ENCODE assay signal across 8 cellular contexts in genomic region chr3:159852821-159853505, GRCh38. TPM values are rescaled to one million over a fixed set of nuclear protein-coding genes. Genes with fewer than 3 reads are reported as not detected.
DNase-seq lines count a peak whose midpoint lies in the region; ATAC-seq and TF ChIP-seq lines count a peak whose summit lies in the region.

No MANE protein-coding gene starts in this region.

- peak overlapping the region; percentile 31 to 91 (median 86) for H3K27ac ChIP-seq in gastroesophageal sphincter

- H3K4me1 ChIP-seq in gastroesophageal sphincter: peaks cover 19 to 100% (median 31%) of the 10 kb centered on the region in 3 donors

- no peaks in the 10 kb centered on the region for H3K4me1 Mint-ChIP-seq in activated T-cell treated with anti-CD3 and anti-CD28 coated beads, Interleukin-2, amount 50 U/mL, for 4 hours (ENCODE audit: low read depth)

- no peaks in the 10 kb centered on the region for H3K9me3 Mint-ChIP-seq in activated T-cell treated with anti-CD3 and anti-CD28 coated beads, Interleukin-2, amount 50 U/mL, for 4 hours

- 5 to 11% methylated on average over 5 to 9 of the region's 11 CpGs for WGBS in gastroesophageal sphincter (ENCODE audit: low coverage in 1 of 2), 2 donors

- no peaks in the 10 kb centered on the region for H3K36me3 Mint-ChIP-seq in activated T-cell treated with anti-CD3 and anti-CD28 coated beads, Interleukin-2, amount 50 U/mL, for 4 hours (ENCODE audit: insufficient read depth)

- no peaks in the 10 kb centered on the region for H3K27me3 ChIP-seq in gastroesophageal sphincter

- TF ChIP-seq EP300 in gastroesophageal sphincter (IDR thresholded peaks at IDR 0.05): no peak

- no peaks in the 10 kb centered on the region for H3K36me3 ChIP-seq in gastroesophageal sphincter

- DNase-seq in RPMI7951 (ENCODE audit: low read depth) (peak; percentile 60), pons (ENCODE audit: low spot score) (peak; percentile 83)
- no peak for DNase-seq in activated T-cell treated with anti-CD3 and anti-CD28 coated beads, Interleukin-2, amount 50 U/mL, for 4 hours
- no peak for DNase-seq in central memory CD4-positive, alpha-beta T cell

- no peak overlapping the region for H3K4me3 Mint-ChIP-seq in activated T-cell treated with anti-CD3 and anti-CD28 coated beads, Interleukin-2, amount 50 U/mL, for 4 hours

- no peaks in the 10 kb centered on the region for H3K9me3 ChIP-seq in gastroesophageal sphincter

- TF ChIP-seq CTCF in gastroesophageal sphincter (IDR thresholded peaks at IDR 0.05): no peak

- peak; percentile 46 for ATAC-seq in GM19043 (IDR thresholded peaks at IDR 0.05; ENCODE audit: low read depth, unreplicated experiment)
- peak; percentile 75 for ATAC-seq in gastroesophageal sphincter
- no peak for ATAC-seq in HG03045 (IDR thresholded peaks at IDR 0.05; ENCODE audit: unreplicated experiment)
- ATAC-seq in GM21367 (IDR thresholded peaks at IDR 0.05; ENCODE audit: unreplicated experiment): no peak
- ATAC-seq in activated T-cell treated with anti-CD3 and anti-CD28 coated beads, Interleukin-2, amount 50 U/mL, for 4 hours: no peak

- TF ChIP-seq POLR2A in gastroesophageal sphincter (IDR thresholded peaks at IDR 0.05): peak in 1 of 2 donors; percentile 36

- H3K27me3 Mint-ChIP-seq in activated T-cell treated with anti-CD3 and anti-CD28 coated beads, Interleukin-2, amount 50 U/mL, for 4 hours (ENCODE audit: low read depth): peaks cover 17% of the 10 kb centered on the region

- peak overlapping the region; percentile 1 to 38 for H3K4me3 ChIP-seq in gastroesophageal sphincter

RNA-seq across cellular contexts. Expression of gene SCHIP1, which starts 13.3 kb away (rescaled TPM):
- total RNA-seq in RPMI7951 (2014; rRNA removed; shearing (Covaris generic)): 0.72 and 1.3 TPM in 2 replicates
- 10 to 100 TPM; 19.6 to 47.1 (median 30.2) TPM for total RNA-seq in gastroesophageal sphincter
- not detected for total RNA-seq in activated T-cell treated with anti-CD3 and anti-CD28 coated beads, Interleukin-2, amount 50 U/mL, for 4 hours

Comparison
In these comparisons a context has a peak if more than half of its experiments do, and no peak if none do; other contexts are left out.
1. ATAC-seq: peak in GM19043 (single experiment) and gastroesophageal sphincter (single experiment); none in HG03045 (single experiment), GM21367 (single experiment) and activated T-cell treated with anti-CD3 and anti-CD28 coated beads, Interleukin-2, amount 50 U/mL, for 4 hours (0 of 2).
2. DNase-seq: peak in RPMI7951 (single experiment) and pons (single experiment); none in activated T-cell treated with anti-CD3 and anti-CD28 coated beads, Interleukin-2, amount 50 U/mL, for 4 hours (single experiment) and central memory CD4-positive, alpha-beta T cell (single experiment).